1 cellular context compared by ENCODE assay signal in genomic region chr22:21677606-21678443, GRCh38.
A peak's percentile ranks its signal among the peaks of the same experiment; 100 is the strongest.
TF ChIP-seq lines count a peak whose summit lies in the region.

No MANE protein-coding gene starts in this region.

TF ChIP-seq in HepG2, 621 proteins besides CTCF, POLR2A, EP300 and RAD21 (continued from another document and continues in another):
- TF ChIP-seq ZNF746 (CRISPR knock-in tag; IDR thresholded peaks at IDR 0.05) (peak; percentile 99), PAF1 (CRISPR knock-in tag; IDR thresholded peaks at IDR 0.05) (no peak), MED1 (CRISPR knock-in tag; IDR thresholded peaks at IDR 0.05) (peak; percentile 70), HNF1A (IDR thresholded peaks at IDR 0.05; ENCODE audit: low read depth) (no peak), HNF1A (CRISPR knock-in tag; IDR thresholded peaks at IDR 0.05; ENCODE audit: borderline replicate concordance) (peak; percentile 17; the same call in 1 of the 2 replicates), HNRNPUL1 (IDR thresholded peaks at IDR 0.05; ENCODE audit: low read depth, low read length) (no peak), ZNF83 (CRISPR knock-in tag; IDR thresholded peaks at IDR 0.05; ENCODE audit: borderline replicate concordance) (no peak), THAP11 (CRISPR knock-in tag; IDR thresholded peaks at IDR 0.05) (peak; percentile 61; the same call in 1 of the 2 replicates), TARDBP (CRISPR knock-in tag; IDR thresholded peaks at IDR 0.05) (peak; percentile 75), PHF21A (CRISPR knock-in tag; IDR thresholded peaks at IDR 0.05) (peak; percentile 63; the same call in 1 of the 2 replicates), ZBTB34 (CRISPR knock-in tag; IDR thresholded peaks at IDR 0.05) (peak; percentile 60; the same call in 1 of the 2 replicates), LCORL (IDR thresholded peaks at IDR 0.05) (no peak), LCORL (CRISPR knock-in tag; IDR thresholded peaks at IDR 0.05) (peak; percentile 75), TGIF2 (CRISPR knock-in tag; IDR thresholded peaks at IDR 0.05) (0 out of 2 replicates have a peak, but pooled peaks have one; percentile 30), KMT2B (CRISPR knock-in tag; IDR thresholded peaks at IDR 0.05) (0 out of 2 replicates have a peak, but pooled peaks have one; percentile 27), ZNF781 (CRISPR knock-in tag; IDR thresholded peaks at IDR 0.05; ENCODE audit: borderline replicate concordance, not compliant biosample characterization) (peak; percentile 46), DPF2 (CRISPR knock-in tag; IDR thresholded peaks at IDR 0.05; ENCODE audit: borderline replicate concordance, low read depth) (peak; percentile 60), SKI (IDR thresholded peaks at IDR 0.05; ENCODE audit: partially characterized antibody) (no peak), LBX2 (CRISPR knock-in tag; IDR thresholded peaks at IDR 0.05; ENCODE audit: borderline replicate concordance) (0 out of 2 replicates have a peak, but pooled peaks have one; percentile 35), ZNF260 (CRISPR knock-in tag; IDR thresholded peaks at IDR 0.05; ENCODE audit: borderline replicate concordance, low read depth) (no peak), PPARG (CRISPR knock-in tag; conservative IDR thresholded peaks at IDR 0.05) (0 out of 2 replicates have a peak, but pooled peaks have one; percentile 47), SP5 (CRISPR knock-in tag; IDR thresholded peaks at IDR 0.05; ENCODE audit: borderline replicate concordance, low read depth) (peak; percentile 96), BCL6 (CRISPR knock-in tag; IDR thresholded peaks at IDR 0.05) (peak; percentile 45; the same call in 1 of the 2 replicates), ZNF629 (CRISPR knock-in tag; conservative IDR thresholded peaks at IDR 0.05) (0 out of 2 replicates have a peak, but pooled peaks have one; percentile 24), MTA1 (CRISPR knock-in tag; IDR thresholded peaks at IDR 0.05; ENCODE audit: borderline replicate concordance) (peak; percentile 89; the same call in 1 of the 2 replicates), ZNF547 (CRISPR knock-in tag; IDR thresholded peaks at IDR 0.05) (no peak), HNF4A (CRISPR knock-in tag; IDR thresholded peaks at IDR 0.05) (peak; percentile 65), DMAP1 (CRISPR knock-in tag; IDR thresholded peaks at IDR 0.05) (peak; percentile 62), ZNF772 (CRISPR knock-in tag; IDR thresholded peaks at IDR 0.05) (peak; percentile 51; the same call in 1 of the 2 replicates), ZBTB7A (CRISPR knock-in tag; IDR thresholded peaks at IDR 0.05) (0 out of 2 replicates have a peak, but pooled peaks have one; percentile 52), ZNF574 (CRISPR knock-in tag; IDR thresholded peaks at IDR 0.05) (peak; percentile 78), EZH2 (conservative IDR thresholded peaks at IDR 0.05; ENCODE audit: low read depth, low read length) (no peak), AGO2 (optimal IDR thresholded peaks at IDR 0.05; ENCODE audit: low read depth, low read length) (peak; percentile 59), SIX1 (CRISPR knock-in tag; IDR thresholded peaks at IDR 0.05; ENCODE audit: borderline replicate concordance) (no peak), TEAD3 (CRISPR knock-in tag; optimal IDR thresholded peaks at IDR 0.05; ENCODE audit: borderline replicate concordance) (peak; percentile 73), SP4 (CRISPR knock-in tag; IDR thresholded peaks at IDR 0.05) (peak; percentile 53; the same call in 1 of the 2 replicates), TFAP4 (IDR thresholded peaks at IDR 0.05; ENCODE audit: borderline replicate concordance, low read depth) (peak; percentile 55; the same call in 1 of the 2 replicates), GMEB2 (CRISPR knock-in tag; IDR thresholded peaks at IDR 0.05; ENCODE audit: low read depth) (no peak), ZNF512B (CRISPR knock-in tag; IDR thresholded peaks at IDR 0.05; ENCODE audit: borderline replicate concordance) (no peak), CREM (IDR thresholded peaks at IDR 0.05) (no peak), CREM (CRISPR knock-in tag; IDR thresholded peaks at IDR 0.05) (no peak), MYC (CRISPR knock-in tag; IDR thresholded peaks at IDR 0.05; ENCODE audit: borderline replicate concordance) (peak; percentile 90), ARID5B (CRISPR knock-in tag; IDR thresholded peaks at IDR 0.05) (peak; percentile 59), BORCS8-MEF2B (CRISPR knock-in tag; IDR thresholded peaks at IDR 0.05) (peak; percentile 41; the same call in 1 of the 2 replicates), THAP7 (CRISPR knock-in tag; IDR thresholded peaks at IDR 0.05) (0 out of 2 replicates have a peak, but pooled peaks have one; percentile 28)
